In genomic region chr12:110555509-110556406, GRCh38 we compare ENCODE assay signal across 11 cellular contexts. TPM values are rescaled to one million over a fixed set of nuclear protein-coding genes. Genes with fewer than 3 reads are reported as not detected.
A peak's percentile ranks its signal among the peaks of the same experiment; 100 is the strongest.
DNase-seq lines count a peak whose midpoint lies in the region; ATAC-seq, FAIRE-seq and TF ChIP-seq lines count a peak whose summit lies in the region.
"Had no signal": no experiment of that assay in that cellular context is flagged by ENCODE, and none has a peak within 500 bp of the region (broad histone marks: within the 10 kb centered on the region; RNA-seq: fewer than 3 reads in every experiment).

No MANE protein-coding gene starts in this region.

- no peak for TF ChIP-seq CTCF in A673 (conservative IDR thresholded peaks at IDR 0.05; ENCODE audit: low read depth, low read length)

- H3K27me3 ChIP-seq in A673 (replicated peaks; ENCODE audit: insufficient read depth, low read depth, low read length, poor library complexity): no peaks in the 10 kb centered on the region
- H3K27me3 ChIP-seq: upper lobe of left lung had no signal

- no peak for TF ChIP-seq POLR2A in GM18505 (IDR thresholded peaks at IDR 0.05; ENCODE audit: borderline replicate concordance, extremely low read depth, insufficient read depth, insufficient read length)

- no peak for FAIRE-seq in frontal cortex (lab: Jason Lieb, UNC)

- DNase-seq in A673 (ENCODE audit: low spot score): peak; percentile 55
- peak; percentile 75 for DNase-seq in HCEC 1CT
- DNase-seq in amniotic epithelial cell (ENCODE audit: low read depth): peak; percentile 86
- peak; percentile 12 for DNase-seq in kidney glomerular epithelial cell (lab: John Stamatoyannopoulos, UW)
- no peak for DNase-seq in NCI-H1417 treated with DMSO at 0.1 percent for 48 hours (lab: John Stamatoyannopoulos, UW)
- no peak for DNase-seq in frontal cortex (ENCODE audit: low spot score in 2 of 2)
- DNase-seq: DMS153, NCI-H2081 treated with DMSO at 0.1 percent for 48 hours, upper lobe of left lung had no signal

- H3K9me3 ChIP-seq in A673 (ENCODE audit: low read depth, low read length, poor library complexity, severe bottlenecking): no peaks in the 10 kb centered on the region
- H3K9me3 ChIP-seq: upper lobe of left lung had no signal

- H3K4me1 ChIP-seq in A673 (ENCODE audit: insufficient read depth, low read length, poor library complexity, severe bottlenecking): peaks cover 34% of the 10 kb centered on the region

- peaks cover 9% of the 10 kb centered on the region for H3K36me3 ChIP-seq in A673 (ENCODE audit: insufficient read depth, low read length, poor library complexity, severe bottlenecking)

- no TSS peak for BruUV-seq in A673 (replicated peaks; lab: Mats Ljungman, UMichigan)

- H3K27ac ChIP-seq in A673 (ENCODE audit: low read depth, low read length, poor library complexity, severe bottlenecking): peak overlapping the region; percentile 41
- H3K27ac ChIP-seq: upper lobe of left lung had no signal

- ATAC-seq in HG03439 (IDR thresholded peaks at IDR 0.05; ENCODE audit: unreplicated experiment): no peak
- ATAC-seq in GM18505 (IDR thresholded peaks at IDR 0.05; ENCODE audit: unreplicated experiment): no peak

- H3K4me3 ChIP-seq in A673 (ENCODE audit: low read depth, low read length, poor library complexity, severe bottlenecking): peak overlapping the region; percentile 9
- H3K4me3 ChIP-seq: upper lobe of left lung had no signal

- POLR2A ChIA-PET in A673 (lab: Charles Lee; ENCODE audit: low non-redundant PET): no interaction called here

- intact Hi-C loops in A673 (cut with micrococcal nuclease; ENCODE audit: unreplicated experiment): no loop called here

- CTCF ChIA-PET in A673 (lab: Charles Lee): no interaction called here

RNA-seq across cellular contexts. Expression of gene PPTC7, which starts 27.4 kb away (rescaled TPM):
- total RNA-seq in A673 (2021) (27.5 and 30.9 TPM in 2 replicates), frontal cortex (8.2 TPM)

RNA-seq across cellular contexts. Expression of gene RAD9B, which starts 53.6 kb away (rescaled TPM):
- total RNA-seq in A673 (2021) (0.28 TPM in 1 of 2 replicates, not detected in the other), frontal cortex (1.2 TPM)

RNA-seq across cellular contexts. Expression of gene VPS29, which starts 53.8 kb away (rescaled TPM):
- 147 and 150 TPM in 2 replicates for total RNA-seq in A673 (2021)
- total RNA-seq in frontal cortex: 106 TPM

RNA-seq across cellular contexts. Expression of gene TCTN1, which starts 58.2 kb away (rescaled TPM):
- total RNA-seq in A673 (2021) (38.8 TPM in 2 replicates), frontal cortex (35.9 TPM)

Comparison
In these comparisons a context has a peak if more than half of its experiments do, and no peak if none do; other contexts are left out.
1. DNase-seq: peak in A673 (single experiment), HCEC 1CT (single experiment), amniotic epithelial cell (single experiment) and kidney glomerular epithelial cell (single experiment); none in NCI-H1417 treated with DMSO at 0.1 percent for 48 hours (single experiment) and frontal cortex (0 of 2).